ENCODE assay signal across 8 cellular contexts in genomic region chr5:179732918-179733763, GRCh38. TPM values are rescaled to one million over a fixed set of nuclear protein-coding genes. Genes with fewer than 3 reads are reported as not detected.
DNase-seq lines count a peak whose midpoint lies in the region; ATAC-seq and TF ChIP-seq lines count a peak whose summit lies in the region.

No MANE protein-coding gene starts in this region.

- H3K27ac ChIP-seq in foreskin keratinocyte (peak overlapping the region; percentile 77), urinary bladder (ENCODE audit: low read depth) (peak overlapping the region; percentile 97)

- WGBS in urinary bladder = under 1% methylated on average over 101 of the region's 101 CpGs

- H3K27me3 Mint-ChIP-seq in activated CD8-positive, alpha-beta memory T cell treated with anti-CD3 and anti-CD28 coated beads, Interleukin-2, amount 10 ng/mL, durations not matched to agents 7 days and 5 days = no peaks in the 10 kb centered on the region
- no peaks in the 10 kb centered on the region for H3K27me3 Mint-ChIP-seq in activated T-helper 1 cell treated with anti-CD3 and anti-CD28 coated beads, Interleukin-12 subunit alpha, Interleukin-12 subunit beta, Interleukin-2, Interleukin-4 antibody, amounts not matched to agents 30 ng/mL and 10 ng/mL and 1 ng/mL, durations not matched to agents 14 hours and 24 hours and 36 hours (ENCODE audit: insufficient read depth)

- H3K36me3 ChIP-seq in neuron (ENCODE audit: insufficient read depth, low read length) (peaks cover 51% of the 10 kb centered on the region), urinary bladder (ENCODE audit: insufficient read depth) (no peaks in the 10 kb centered on the region)

- H3K4me1 Mint-ChIP-seq in activated CD8-positive, alpha-beta memory T cell treated with anti-CD3 and anti-CD28 coated beads, Interleukin-2, amount 10 ng/mL, durations not matched to agents 7 days and 5 days = peaks cover 42% of the 10 kb centered on the region
- peaks cover 32% of the 10 kb centered on the region for H3K4me1 Mint-ChIP-seq in activated T-helper 1 cell treated with anti-CD3 and anti-CD28 coated beads, Interleukin-12 subunit alpha, Interleukin-12 subunit beta, Interleukin-2, Interleukin-4 antibody, amounts not matched to agents 30 ng/mL and 10 ng/mL and 1 ng/mL, durations not matched to agents 14 hours and 24 hours and 36 hours (ENCODE audit: low read depth)

- CTCF ChIA-PET in activated CD8-positive, alpha-beta memory T cell treated with anti-CD3 and anti-CD28 coated beads, Interleukin-2, amount 10 ng/mL, durations not matched to agents 7 days and 5 days (lab: Charles Lee) = interaction anchor here (1.0 to 2.2 kb wide), 7 partner anchors 11 to 86 kb away, joined by 3 to 10 read pairs (median 6); no protein-coding TSS in a partner anchor

- peak overlapping the region; percentile 81 for H3K4me3 ChIP-seq in neuron (ENCODE audit: low read length)
- peak overlapping the region; percentile 99 for H3K4me3 ChIP-seq in urinary bladder (ENCODE audit: low read depth, low read length)

- no peaks in the 10 kb centered on the region for H3K9me3 Mint-ChIP-seq in activated CD8-positive, alpha-beta memory T cell treated with anti-CD3 and anti-CD28 coated beads, Interleukin-2, amount 10 ng/mL, durations not matched to agents 7 days and 5 days (ENCODE audit: low read depth)
- no peaks in the 10 kb centered on the region for H3K9me3 Mint-ChIP-seq in activated T-helper 1 cell treated with anti-CD3 and anti-CD28 coated beads, Interleukin-12 subunit alpha, Interleukin-12 subunit beta, Interleukin-2, Interleukin-4 antibody, amounts not matched to agents 30 ng/mL and 10 ng/mL and 1 ng/mL, durations not matched to agents 14 hours and 24 hours and 36 hours

- no peak for TF ChIP-seq CTCF in foreskin keratinocyte (conservative IDR thresholded peaks at IDR 0.05)

- intact Hi-C loops in activated T-helper 1 cell treated with anti-CD3 and anti-CD28 coated beads, Interleukin-12 subunit alpha, Interleukin-12 subunit beta, Interleukin-2, Interleukin-4 antibody, amounts not matched to agents 30 ng/mL and 10 ng/mL and 1 ng/mL, durations not matched to agents 14 hours and 24 hours and 36 hours (cut with micrococcal nuclease) = loop anchor here (1.0 to 10.0 kb wide), 11 partner anchors 27 to 1108 kb away; partner anchors contain the start of genes CANX, CLK4, HNRNPH1 and MRNIP

- H3K27ac Mint-ChIP-seq in activated CD8-positive, alpha-beta memory T cell treated with anti-CD3 and anti-CD28 coated beads, Interleukin-2, amount 10 ng/mL, durations not matched to agents 7 days and 5 days = peak overlapping the region; percentile 91
- H3K27ac Mint-ChIP-seq in activated T-helper 1 cell treated with anti-CD3 and anti-CD28 coated beads, Interleukin-12 subunit alpha, Interleukin-12 subunit beta, Interleukin-2, Interleukin-4 antibody, amounts not matched to agents 30 ng/mL and 10 ng/mL and 1 ng/mL, durations not matched to agents 14 hours and 24 hours and 36 hours = peak overlapping the region; percentile 93

- peaks cover 6% of the 10 kb centered on the region for H3K4me1 ChIP-seq in foreskin keratinocyte
- H3K4me1 ChIP-seq in neuron (ENCODE audit: insufficient read depth, low read length) = peaks cover 7% of the 10 kb centered on the region
- no peaks in the 10 kb centered on the region for H3K4me1 ChIP-seq in urinary bladder (ENCODE audit: insufficient read depth)

- H2AFZ ChIP-seq in neuron (ENCODE audit: low read depth, low read length) = no peak overlapping the region

- DNase-seq in activated CD8-positive, alpha-beta memory T cell treated with anti-CD3 and anti-CD28 coated beads, Interleukin-2, amount 10 ng/mL, durations not matched to agents 7 days and 5 days = peak; percentile 58
- no peak for DNase-seq in activated CD8-positive, alpha-beta memory T cell treated with anti-CD3 and anti-CD28 coated beads for 24 hours
- DNase-seq in NCI-H146 (lab: John Stamatoyannopoulos, UW) = peak; percentile 49
- peak; percentile 14 for DNase-seq in activated T-helper 1 cell treated with anti-CD3 and anti-CD28 coated beads, Interleukin-12 subunit alpha, Interleukin-12 subunit beta, Interleukin-2, Interleukin-4 antibody, amounts not matched to agents 30 ng/mL and 10 ng/mL and 1 ng/mL, durations not matched to agents 14 hours and 24 hours and 36 hours (ENCODE audit: low spot score)
- DNase-seq in foreskin keratinocyte = peak; percentile 11 to 41

- peak overlapping the region; percentile 96 for H3K4me3 Mint-ChIP-seq in activated CD8-positive, alpha-beta memory T cell treated with anti-CD3 and anti-CD28 coated beads, Interleukin-2, amount 10 ng/mL, durations not matched to agents 7 days and 5 days
- H3K4me3 Mint-ChIP-seq in activated T-helper 1 cell treated with anti-CD3 and anti-CD28 coated beads, Interleukin-12 subunit alpha, Interleukin-12 subunit beta, Interleukin-2, Interleukin-4 antibody, amounts not matched to agents 30 ng/mL and 10 ng/mL and 1 ng/mL, durations not matched to agents 14 hours and 24 hours and 36 hours = peak overlapping the region; percentile 95

- peak; percentile 52 for ATAC-seq in activated CD8-positive, alpha-beta memory T cell treated with anti-CD3 and anti-CD28 coated beads, Interleukin-2, amount 10 ng/mL, durations not matched to agents 7 days and 5 days
- ATAC-seq in HG02623 (IDR thresholded peaks at IDR 0.05; ENCODE audit: unreplicated experiment) (peak; percentile 17), foreskin keratinocyte (peak; percentile 45)

- peaks cover 38% of the 10 kb centered on the region for H3K36me3 Mint-ChIP-seq in activated CD8-positive, alpha-beta memory T cell treated with anti-CD3 and anti-CD28 coated beads, Interleukin-2, amount 10 ng/mL, durations not matched to agents 7 days and 5 days
- peaks cover 36% of the 10 kb centered on the region for H3K36me3 Mint-ChIP-seq in activated T-helper 1 cell treated with anti-CD3 and anti-CD28 coated beads, Interleukin-12 subunit alpha, Interleukin-12 subunit beta, Interleukin-2, Interleukin-4 antibody, amounts not matched to agents 30 ng/mL and 10 ng/mL and 1 ng/mL, durations not matched to agents 14 hours and 24 hours and 36 hours (ENCODE audit: low read depth)

- H3K27me3 ChIP-seq in foreskin keratinocyte (no peaks in the 10 kb centered on the region), neuron (ENCODE audit: insufficient read depth, low read length) (no peaks in the 10 kb centered on the region)

- no peaks in the 10 kb centered on the region for H3K9me3 ChIP-seq in neuron (ENCODE audit: low read length)

RNA-seq across cellular contexts. Expression of gene MAML1, which starts 0.5 kb away (rescaled TPM):
- total RNA-seq in activated CD8-positive, alpha-beta memory T cell treated with anti-CD3 and anti-CD28 coated beads, Interleukin-2, amount 10 ng/mL, durations not matched to agents 7 days and 5 days = 10 to 100 TPM; 34.7 to 34.9 TPM
- total RNA-seq in activated T-helper 1 cell treated with anti-CD3 and anti-CD28 coated beads, Interleukin-12 subunit alpha, Interleukin-12 subunit beta, Interleukin-2, Interleukin-4 antibody, amounts not matched to agents 30 ng/mL and 10 ng/mL and 1 ng/mL, durations not matched to agents 14 hours and 24 hours and 36 hours = 36.0 and 37.6 TPM in 2 replicates
- 16.0 and 16.2 TPM in 2 replicates for total RNA-seq in foreskin keratinocyte
- polyA plus RNA-seq in foreskin keratinocyte = 5.6 and 7.3 TPM in 2 replicates
- 14.4 TPM for total RNA-seq in urinary bladder
- polyA plus RNA-seq in urinary bladder = 19.8 TPM

RNA-seq across cellular contexts. Expression of gene CANX, which starts 34.4 kb away (rescaled TPM):
- 100 to 1,000 TPM; 273 to 457 TPM for total RNA-seq in activated CD8-positive, alpha-beta memory T cell treated with anti-CD3 and anti-CD28 coated beads, Interleukin-2, amount 10 ng/mL, durations not matched to agents 7 days and 5 days
- 451 and 465 TPM in 2 replicates for total RNA-seq in activated T-helper 1 cell treated with anti-CD3 and anti-CD28 coated beads, Interleukin-12 subunit alpha, Interleukin-12 subunit beta, Interleukin-2, Interleukin-4 antibody, amounts not matched to agents 30 ng/mL and 10 ng/mL and 1 ng/mL, durations not matched to agents 14 hours and 24 hours and 36 hours
- 419 and 450 TPM in 2 replicates for total RNA-seq in foreskin keratinocyte
- polyA plus RNA-seq in foreskin keratinocyte = 119 and 139 TPM in 2 replicates
- total RNA-seq in urinary bladder = 422 TPM
- polyA plus RNA-seq in urinary bladder = 195 TPM

RNA-seq across cellular contexts. Expression of gene CBY3, which starts 52.3 kb away (rescaled TPM):
- under 1 TPM in 1 of 2 experiments, not detected in 1; 0.59 TPM for total RNA-seq in activated CD8-positive, alpha-beta memory T cell treated with anti-CD3 and anti-CD28 coated beads, Interleukin-2, amount 10 ng/mL, durations not matched to agents 7 days and 5 days
- total RNA-seq in activated T-helper 1 cell treated with anti-CD3 and anti-CD28 coated beads, Interleukin-12 subunit alpha, Interleukin-12 subunit beta, Interleukin-2, Interleukin-4 antibody, amounts not matched to agents 30 ng/mL and 10 ng/mL and 1 ng/mL, durations not matched to agents 14 hours and 24 hours and 36 hours = 0.66 and 1.0 TPM in 2 replicates
- total RNA-seq in foreskin keratinocyte (not detected in 2 replicates), urinary bladder (not detected)
- polyA plus RNA-seq in foreskin keratinocyte (not detected in 2 replicates), urinary bladder (0.11 TPM)
